8 cellular contexts compared by ENCODE assay signal in genomic region chr2:84905181-84906107, GRCh38. TPM values are rescaled to one million over a fixed set of nuclear protein-coding genes. Genes with fewer than 3 reads are reported as not detected.
DNase-seq lines count a peak whose midpoint lies in the region; ATAC-seq and TF ChIP-seq lines count a peak whose summit lies in the region.

TMSB10 (plus strand) TSS chr2:84905656.

- H3K9me3 ChIP-seq in HUES48 (ENCODE audit: control insufficient read depth, insufficient read depth, low read length) (no peaks in the 10 kb centered on the region), PC-3 (ENCODE audit: low read length) (no peaks in the 10 kb centered on the region), esophagus (ENCODE audit: control insufficient read depth in 2 of 2, insufficient read depth in 1 of 2, low read depth in 1 of 2, low read length in 1 of 2) (peaks cover 0 to 6% of the 10 kb centered on the region in 2 donors), muscle layer of colon (ENCODE audit: low read length) (no peaks in the 10 kb centered on the region)

- intact Hi-C loops in PC-3 (cut with micrococcal nuclease), result loop anchor here (1.0 to 2.0 kb wide), 2 partner anchors 21 to 23 kb away; no protein-coding TSS in a partner anchor

- H3F3A ChIP-seq in PC-3 (ENCODE audit: low read length, unreplicated experiment), result no peaks in the 10 kb centered on the region

- 0% methylated on average over 81 to 94 of the region's 94 CpGs for WGBS in esophagus, 2 donors

- H3K4me3 ChIP-seq in HUES48 (ENCODE audit: low read depth, low read length) (peak within 1 kb of the TSS; percentile 91), PC-3 (ENCODE audit: low read length) (peak within 1 kb of the TSS; percentile 83), esophagus (ENCODE audit: low read depth in 1 of 2, low read length in 2 of 2) (peak within 1 kb of the TSS; percentile 77 to 94), muscle layer of colon (ENCODE audit: low read depth in 1 of 2, low read length in 2 of 2) (peak within 1 kb of the TSS; percentile 82 to 93)

- POLR2A ChIA-PET in PC-3 (lab: Charles Lee; ENCODE audit: unreplicated experiment), result interaction anchor here (0.6 to 1.0 kb wide), 4 partner anchors 14 to 198 kb away, joined by 4 to 6 read pairs (median 4); partner anchors contain the start of gene KCMF1

- BruUV-seq in PC-3 (replicated peaks; lab: Mats Ljungman, UMichigan), result no TSS peak

- peak; percentile 65 for ATAC-seq in GM21390 (IDR thresholded peaks at IDR 0.05; ENCODE audit: unreplicated experiment)
- ATAC-seq in PC-3, result peak; percentile 59

- H3K27ac ChIP-seq in HUES48 (ENCODE audit: low read depth, low read length), result peak within 1 kb of the TSS; percentile 84
- H3K27ac ChIP-seq in PC-3 (ENCODE audit: low read length), result peak within 1 kb of the TSS; percentile 62
- peak within 1 kb of the TSS; percentile 95 to 96 for H3K27ac ChIP-seq in esophagus (ENCODE audit: low read depth in 2 of 2, low read length in 1 of 2)
- peak within 1 kb of the TSS; percentile 93 for H3K27ac ChIP-seq in muscle layer of colon (ENCODE audit: low read depth, low read length)

- CTCF ChIA-PET in PC-3 (lab: Charles Lee), result interaction anchor here (1.2 kb wide), 1 partner anchor 20 kb away, joined by 6 read pairs; no protein-coding TSS in a partner anchor

- peaks cover 5% of the 10 kb centered on the region; the same call in 1 of the 2 replicates for H3K4me1 ChIP-seq in HUES48 (ENCODE audit: control insufficient read depth, insufficient read depth, low read length)
- H3K4me1 ChIP-seq in PC-3 (ENCODE audit: insufficient read depth, low read length), result peaks cover 13% of the 10 kb centered on the region
- peaks cover 0 to 5% of the 10 kb centered on the region in 2 donors for H3K4me1 ChIP-seq in esophagus (ENCODE audit: control insufficient read depth in 2 of 2, insufficient read depth in 2 of 2, low read length in 1 of 2)
- peaks cover 14% of the 10 kb centered on the region for H3K4me1 ChIP-seq in muscle layer of colon (ENCODE audit: insufficient read depth, low read length)

- DNase-seq in DMS 273 treated with DMSO at 0.1 percent for 48 hours (lab: John Stamatoyannopoulos, UW), result peak; percentile 35
- DNase-seq in PC-3, result peak; percentile 87
- peak; percentile 94 for DNase-seq in activated T-cell treated with anti-CD3 and anti-CD28 coated beads, Interleukin-2, amount 50 U/mL, for 1 hour
- DNase-seq in stimulated activated CD8-positive, alpha-beta memory T cell treated with anti-CD3 and anti-CD28 coated beads, Interleukin-7, amount 100 ng/mL, for 4 hours (ENCODE audit: low read depth in 2 of 2), result peak; percentile 77 to 81

- H4K20me1 ChIP-seq in PC-3 (ENCODE audit: low read length), result peaks cover 10% of the 10 kb centered on the region

- H3K36me3 ChIP-seq in HUES48 (ENCODE audit: control insufficient read depth, insufficient read depth, low read length) (no peaks in the 10 kb centered on the region), PC-3 (ENCODE audit: low read depth, low read length) (peaks cover 9% of the 10 kb centered on the region), esophagus (ENCODE audit: control insufficient read depth in 2 of 2, insufficient read depth in 2 of 2, low read length in 1 of 2) (no peaks in the 10 kb centered on the region), muscle layer of colon (ENCODE audit: insufficient read depth, low read length) (no peaks in the 10 kb centered on the region)

- H3K9ac ChIP-seq in HUES48 (ENCODE audit: low read depth, low read length) (peak within 1 kb of the TSS; percentile 88), PC-3 (ENCODE audit: low read length) (peak within 1 kb of the TSS; percentile 95), muscle layer of colon (ENCODE audit: low read length) (peak within 1 kb of the TSS; percentile 72)

- H3K9me2 ChIP-seq in PC-3 (replicated peaks; ENCODE audit: low read length), result no peaks in the 10 kb centered on the region

- peak within 1 kb of the TSS; percentile 86 for H3K4me2 ChIP-seq in PC-3 (ENCODE audit: low read length)

- H3K79me2 ChIP-seq in PC-3 (ENCODE audit: low read length), result peaks cover 14% of the 10 kb centered on the region

- TF ChIP-seq CTCF in PC-3 (conservative IDR thresholded peaks at IDR 0.05; ENCODE audit: low read depth, low read length), result peak; percentile 32; the same call in 1 of the 2 replicates

- peaks cover 27% of the 10 kb centered on the region for H3K27me3 ChIP-seq in HUES48 (ENCODE audit: control insufficient read depth, insufficient read depth, low read length)
- H3K27me3 ChIP-seq in PC-3 (ENCODE audit: low read length), result no peaks in the 10 kb centered on the region
- no peaks in the 10 kb centered on the region for H3K27me3 ChIP-seq in esophagus (ENCODE audit: control insufficient read depth in 1 of 2, insufficient read depth in 2 of 2, low read length in 2 of 2)
- no peaks in the 10 kb centered on the region for H3K27me3 ChIP-seq in muscle layer of colon (ENCODE audit: control insufficient read depth in 1 of 2, insufficient read depth in 2 of 2, low read length in 2 of 2)

- peak within 1 kb of the TSS; percentile 89 for H2AFZ ChIP-seq in PC-3 (ENCODE audit: low read length)

RNA-seq across cellular contexts. Expression of gene TMSB10, which starts in this region (rescaled TPM):
- 4,758 and 5,246 TPM in 2 replicates for total RNA-seq in PC-3 (2014; rRNA removed)
- 1,000 to 10,000 TPM; 1,127 to 2,184 TPM for polyA plus RNA-seq in esophagus

Comparison
In these comparisons a context has a peak if more than half of its experiments do, and no peak if none do; other contexts are left out.
1. Peak in every context shown above with its lines: DNase-seq, ATAC-seq, H3K4me3 ChIP-seq and H3K27ac ChIP-seq.
2. DNase-seq: peak in every context shown above with its lines; median percentile 94 in activated T-cell treated with anti-CD3 and anti-CD28 coated beads, Interleukin-2, amount 50 U/mL, for 1 hour; 87 in PC-3; 79 in stimulated activated CD8-positive, alpha-beta memory T cell treated with anti-CD3 and anti-CD28 coated beads, Interleukin-7, amount 100 ng/mL, for 4 hours; 35 in DMS 273 treated with DMSO at 0.1 percent for 48 hours.